In genomic region chr17:7374353-7374752, GRCh38 we compare ENCODE assay signal across 1 cellular context.
TF ChIP-seq lines count a peak whose summit lies in the region.

No MANE protein-coding gene starts in this region.

TF ChIP-seq in HEK293, 187 proteins besides CTCF, POLR2A, EP300 and RAD21 (continued from another document):
- TF ChIP-seq ZSCAN18 (tag by site-specific recombination; IDR thresholded peaks at IDR 0.05) (no peak), ZNF138 (tag by site-specific recombination; IDR thresholded peaks at IDR 0.05; ENCODE audit: borderline replicate concordance) (no peak), ZNF518A (tag by site-specific recombination; conservative IDR thresholded peaks at IDR 0.05; ENCODE audit: low read depth) (no peak), ZBTB10 (tag by site-specific recombination; IDR thresholded peaks at IDR 0.05) (no peak), ZSCAN16 (tag by site-specific recombination; IDR thresholded peaks at IDR 0.05) (no peak), ZNF664 (tag by site-specific recombination; IDR thresholded peaks at IDR 0.05) (no peak), FEZF1 (tag by site-specific recombination; IDR thresholded peaks at IDR 0.05) (no peak), GLI2 (tag by site-specific recombination; IDR thresholded peaks at IDR 0.05; ENCODE audit: borderline replicate concordance, low read depth) (no peak), ZNF132 (tag by site-specific recombination; IDR thresholded peaks at IDR 0.05; ENCODE audit: borderline replicate concordance) (no peak), ZNF707 (tag by site-specific recombination; IDR thresholded peaks at IDR 0.05) (no peak), EGR2 (tag by site-specific recombination; IDR thresholded peaks at IDR 0.05; ENCODE audit: low read depth) (no peak)
